28 cellular contexts compared by ENCODE assay signal in genomic region chr2:196801986-196802385, GRCh38. TPM values are rescaled to one million over a fixed set of nuclear protein-coding genes. Genes with fewer than 3 reads are reported as not detected.
DNase-seq lines count a peak whose midpoint lies in the region; ATAC-seq and TF ChIP-seq lines count a peak whose summit lies in the region.
"Had no signal": no experiment of that assay in that cellular context is flagged by ENCODE, and none has a peak within 500 bp of the region (broad histone marks: within the 10 kb centered on the region; RNA-seq: fewer than 3 reads in every experiment).

No MANE protein-coding gene starts in this region.

- peaks cover 8% of the 10 kb centered on the region for H3K36me3 Mint-ChIP-seq in activated CD4-positive, alpha-beta T cell treated with anti-CD3 and anti-CD28 coated beads for 36 hours (ENCODE audit: low read depth)
- peaks cover 7% of the 10 kb centered on the region for H3K36me3 Mint-ChIP-seq in type B pancreatic cell
- H3K36me3 Mint-ChIP-seq in T-cell: peaks cover 4% of the 10 kb centered on the region
- H3K36me3 Mint-ChIP-seq in activated naive CD4-positive, alpha-beta T cell treated with anti-CD3 and anti-CD28 coated beads, Interleukin-2, amount 10 ng/mL, durations not matched to agents 7 days and 5 days: peaks cover 9% of the 10 kb centered on the region
- peaks cover 11% of the 10 kb centered on the region for H3K36me3 Mint-ChIP-seq in activated T-helper 2 cell treated with anti-CD3 and anti-CD28 coated beads, Interferon-gamma antibody, Interleukin-2, Interleukin-4, amounts not matched to agents 10 μg/mL and 5 μg/mL and 100 μg/mL, durations not matched to agents 14 hours and 24 hours and 36 hours (ENCODE audit: low read depth)

- peaks cover 29% of the 10 kb centered on the region for H3K4me1 Mint-ChIP-seq in activated CD4-positive, alpha-beta T cell treated with anti-CD3 and anti-CD28 coated beads for 36 hours
- H3K4me1 Mint-ChIP-seq in type B pancreatic cell (ENCODE audit: unreplicated experiment): peaks cover 12% of the 10 kb centered on the region
- H3K4me1 Mint-ChIP-seq in T-cell: peaks cover 19 to 24% (median 23%) of the 10 kb centered on the region in 3 donors
- peaks cover 26% of the 10 kb centered on the region for H3K4me1 Mint-ChIP-seq in activated naive CD4-positive, alpha-beta T cell treated with anti-CD3 and anti-CD28 coated beads, Interleukin-2, amount 10 ng/mL, durations not matched to agents 7 days and 5 days
- peaks cover 19% of the 10 kb centered on the region for H3K4me1 Mint-ChIP-seq in activated T-helper 2 cell treated with anti-CD3 and anti-CD28 coated beads, Interferon-gamma antibody, Interleukin-2, Interleukin-4, amounts not matched to agents 10 μg/mL and 5 μg/mL and 100 μg/mL, durations not matched to agents 14 hours and 24 hours and 36 hours (ENCODE audit: low read depth)

- CTCF ChIA-PET in activated CD4-positive, alpha-beta T cell treated with anti-CD3 and anti-CD28 coated beads for 36 hours (lab: Charles Lee): interaction anchor here (0.8 to 0.9 kb wide), 2 partner anchors 19 to 465 kb away, joined by 3 to 5 read pairs; no protein-coding TSS in a partner anchor
- CTCF ChIA-PET in T-cell (lab: Charles Lee): no interaction called here
- CTCF ChIA-PET in activated naive CD4-positive, alpha-beta T cell treated with anti-CD3 and anti-CD28 coated beads, Interleukin-2, amount 10 ng/mL, durations not matched to agents 7 days and 5 days (lab: Charles Lee): no interaction called here

- TF ChIP-seq CTCF in type B pancreatic cell (conservative IDR thresholded peaks at IDR 0.05): no peak

- no peaks in the 10 kb centered on the region for H3K9me3 Mint-ChIP-seq in activated CD4-positive, alpha-beta T cell treated with anti-CD3 and anti-CD28 coated beads for 36 hours (ENCODE audit: low read depth)
- H3K9me3 Mint-ChIP-seq in type B pancreatic cell (no peaks in the 10 kb centered on the region), T-cell (no peaks in the 10 kb centered on the region)
- H3K9me3 Mint-ChIP-seq in activated naive CD4-positive, alpha-beta T cell treated with anti-CD3 and anti-CD28 coated beads, Interleukin-2, amount 10 ng/mL, durations not matched to agents 7 days and 5 days: no peaks in the 10 kb centered on the region
- H3K9me3 Mint-ChIP-seq in activated T-helper 2 cell treated with anti-CD3 and anti-CD28 coated beads, Interferon-gamma antibody, Interleukin-2, Interleukin-4, amounts not matched to agents 10 μg/mL and 5 μg/mL and 100 μg/mL, durations not matched to agents 14 hours and 24 hours and 36 hours: peaks cover 5% of the 10 kb centered on the region
- H3K9me3 Mint-ChIP-seq: activated CD4-positive, alpha-beta memory T cell treated with anti-CD3 and anti-CD28 coated beads for 36 hours; activated naive CD4-positive, alpha-beta T cell treated with anti-CD3 and anti-CD28 coated beads, Interleukin-2, amount 50 U/mL, for 24 hours; CD8-positive, alpha-beta memory T cell; naive thymus-derived CD8-positive, alpha-beta T cell had no signal

- POLR2A ChIA-PET in activated CD4-positive, alpha-beta T cell treated with anti-CD3 and anti-CD28 coated beads for 36 hours (lab: Charles Lee): interaction anchor here (1.0 kb wide), 1 partner anchor 126 kb away, joined by 3 read pairs; no protein-coding TSS in a partner anchor
- POLR2A ChIA-PET in T-cell (lab: Charles Lee): no interaction called here

- DNase-seq in activated CD4-positive, alpha-beta T cell treated with anti-CD3 and anti-CD28 coated beads for 36 hours: no peak
- no peak for DNase-seq in activated CD4-positive, alpha-beta T cell treated with anti-CD3 and anti-CD28 coated beads, Interleukin-2, amount 50 U/mL, for 48 hours
- DNase-seq in astrocyte of the hippocampus (ENCODE audit: low read depth, low spot score) (peak; percentile 35), fibroblast of peridontal ligament (ENCODE audit: extremely low read depth) (peak; percentile 48), type B pancreatic cell (ENCODE audit: extremely low spot score, unreplicated experiment) (no peak), T-cell (no peak)
- no peak for DNase-seq in activated naive CD4-positive, alpha-beta T cell treated with anti-CD3 and anti-CD28 coated beads, Interleukin-2, amount 10 ng/mL, durations not matched to agents 7 days and 5 days
- no peak for DNase-seq in activated T-helper 2 cell treated with anti-CD3 and anti-CD28 coated beads, Interferon-gamma antibody, Interleukin-2, Interleukin-4, amounts not matched to agents 10 μg/mL and 5 μg/mL and 100 μg/mL, durations not matched to agents 14 hours and 24 hours and 36 hours (ENCODE audit: low spot score)
- DNase-seq: activated CD4-positive, alpha-beta memory T cell treated with anti-CD3 and anti-CD28 coated beads for 36 hours; activated CD8-positive, alpha-beta memory T cell treated with anti-CD3 and anti-CD28 coated beads, Interleukin-2, amount 50 U/mL, for 4 hours; CD8-positive, alpha-beta memory T cell; DMS153; effector CD4-positive, alpha-beta T cell; esophagus squamous epithelium; GDM1; islet precursor cell; midbrain; naive thymus-derived CD8-positive, alpha-beta T cell; NCI-H1092; NCI-H187 treated with DMSO at 0.1 percent for 48 hours; NCI-H2227 treated with DMSO at 0.1 percent for 48 hours; SJCRH30; stimulated activated naive CD8-positive, alpha-beta T cell treated with anti-CD3 and anti-CD28 coated beads, Interleukin-15, amount 100 ng/mL, for 72 hours; tibial artery had no signal

- H3K4me3 Mint-ChIP-seq in activated CD4-positive, alpha-beta T cell treated with anti-CD3 and anti-CD28 coated beads for 36 hours: no peak overlapping the region
- H3K4me3 Mint-ChIP-seq in type B pancreatic cell (no peak overlapping the region), T-cell (no peak overlapping the region)
- no peak overlapping the region for H3K4me3 Mint-ChIP-seq in activated naive CD4-positive, alpha-beta T cell treated with anti-CD3 and anti-CD28 coated beads, Interleukin-2, amount 10 ng/mL, durations not matched to agents 7 days and 5 days
- H3K4me3 Mint-ChIP-seq in activated T-helper 2 cell treated with anti-CD3 and anti-CD28 coated beads, Interferon-gamma antibody, Interleukin-2, Interleukin-4, amounts not matched to agents 10 μg/mL and 5 μg/mL and 100 μg/mL, durations not matched to agents 14 hours and 24 hours and 36 hours (ENCODE audit: low read depth): no peak overlapping the region
- H3K4me3 Mint-ChIP-seq: activated CD4-positive, alpha-beta memory T cell treated with anti-CD3 and anti-CD28 coated beads for 36 hours; activated naive CD4-positive, alpha-beta T cell treated with anti-CD3 and anti-CD28 coated beads, Interleukin-2, amount 50 U/mL, for 24 hours; naive thymus-derived CD8-positive, alpha-beta T cell; stimulated activated naive CD8-positive, alpha-beta T cell treated with anti-CD3 and anti-CD28 coated beads, Interleukin-15, amount 100 ng/mL, for 72 hours had no signal

- intact Hi-C loops in activated CD4-positive, alpha-beta T cell treated with anti-CD3 and anti-CD28 coated beads for 36 hours (cut with DNase I, micrococcal nuclease): loop anchor here in 1 of 2 experiments (2.0 kb wide), 1 partner anchor 19 kb away; no protein-coding TSS in a partner anchor
- intact Hi-C loops in activated T-helper 2 cell treated with anti-CD3 and anti-CD28 coated beads, Interferon-gamma antibody, Interleukin-2, Interleukin-4, amounts not matched to agents 10 μg/mL and 5 μg/mL and 100 μg/mL, durations not matched to agents 14 hours and 24 hours and 36 hours (cut with micrococcal nuclease): loop anchor here (5.0 kb wide), 1 partner anchor 165 kb away; the partner anchor contains the start of gene CCDC150

- peak overlapping the region; percentile 51 for H3K27ac Mint-ChIP-seq in activated CD4-positive, alpha-beta T cell treated with anti-CD3 and anti-CD28 coated beads for 36 hours
- H3K27ac Mint-ChIP-seq in type B pancreatic cell (peak overlapping the region; percentile 42), T-cell (no peak overlapping the region)
- no peak overlapping the region for H3K27ac Mint-ChIP-seq in activated naive CD4-positive, alpha-beta T cell treated with anti-CD3 and anti-CD28 coated beads, Interleukin-2, amount 10 ng/mL, durations not matched to agents 7 days and 5 days
- H3K27ac Mint-ChIP-seq in activated T-helper 2 cell treated with anti-CD3 and anti-CD28 coated beads, Interferon-gamma antibody, Interleukin-2, Interleukin-4, amounts not matched to agents 10 μg/mL and 5 μg/mL and 100 μg/mL, durations not matched to agents 14 hours and 24 hours and 36 hours: no peak overlapping the region
- H3K27ac Mint-ChIP-seq: activated CD4-positive, alpha-beta memory T cell treated with anti-CD3 and anti-CD28 coated beads for 36 hours; CD8-positive, alpha-beta memory T cell; IgD-negative memory B cell; naive thymus-derived CD8-positive, alpha-beta T cell; stimulated activated naive CD8-positive, alpha-beta T cell treated with anti-CD3 and anti-CD28 coated beads, Interleukin-15, amount 100 ng/mL, for 72 hours had no signal

- no peak for ATAC-seq in activated CD4-positive, alpha-beta T cell treated with anti-CD3 and anti-CD28 coated beads for 36 hours
- no peak for ATAC-seq in T-cell (replicated peaks in 1 of 4)
- ATAC-seq: naive thymus-derived CD8-positive, alpha-beta T cell; stimulated activated naive CD8-positive, alpha-beta T cell treated with anti-CD3 and anti-CD28 coated beads, Interleukin-15, amount 100 ng/mL, for 72 hours had no signal

- peaks cover 6% of the 10 kb centered on the region for H3K27me3 Mint-ChIP-seq in activated CD4-positive, alpha-beta T cell treated with anti-CD3 and anti-CD28 coated beads for 36 hours
- H3K27me3 Mint-ChIP-seq in type B pancreatic cell: peaks cover 12% of the 10 kb centered on the region
- H3K27me3 Mint-ChIP-seq in T-cell: peaks cover 10 to 11% of the 10 kb centered on the region in 2 donors
- H3K27me3 Mint-ChIP-seq in activated naive CD4-positive, alpha-beta T cell treated with anti-CD3 and anti-CD28 coated beads, Interleukin-2, amount 10 ng/mL, durations not matched to agents 7 days and 5 days: peaks cover 7% of the 10 kb centered on the region
- H3K27me3 Mint-ChIP-seq in activated T-helper 2 cell treated with anti-CD3 and anti-CD28 coated beads, Interferon-gamma antibody, Interleukin-2, Interleukin-4, amounts not matched to agents 10 μg/mL and 5 μg/mL and 100 μg/mL, durations not matched to agents 14 hours and 24 hours and 36 hours (ENCODE audit: low read depth): no peaks in the 10 kb centered on the region
- H3K27me3 Mint-ChIP-seq: stimulated activated naive CD8-positive, alpha-beta T cell treated with anti-CD3 and anti-CD28 coated beads, Interleukin-15, amount 100 ng/mL, for 72 hours had no signal

RNA-seq across cellular contexts. Expression of gene GTF3C3, which starts 2.5 kb away (rescaled TPM):
- total RNA-seq in activated CD4-positive, alpha-beta T cell treated with anti-CD3 and anti-CD28 coated beads for 36 hours: 10 to 100 TPM; 55.4 to 83.5 TPM
- total RNA-seq in type B pancreatic cell (ENCODE audit: low replicate concordance) (45.7 and 54.3 TPM in 2 replicates), T-cell (10 to 100 TPM; 29.8 to 40.4 (median 33.9) TPM)
- total RNA-seq in activated T-helper 2 cell treated with anti-CD3 and anti-CD28 coated beads, Interferon-gamma antibody, Interleukin-2, Interleukin-4, amounts not matched to agents 10 μg/mL and 5 μg/mL and 100 μg/mL, durations not matched to agents 14 hours and 24 hours and 36 hours: 65.8 and 68.2 TPM in 2 replicates

RNA-seq across cellular contexts. Expression of gene C2orf66, which starts 7.2 kb away (rescaled TPM):
- under 1 TPM; 0.09 to 0.25 TPM for total RNA-seq in activated CD4-positive, alpha-beta T cell treated with anti-CD3 and anti-CD28 coated beads for 36 hours
- total RNA-seq in type B pancreatic cell (ENCODE audit: low replicate concordance) (0.29 TPM in 1 of 2 replicates, not detected in the other), T-cell (not detected)
- total RNA-seq in activated T-helper 2 cell treated with anti-CD3 and anti-CD28 coated beads, Interferon-gamma antibody, Interleukin-2, Interleukin-4, amounts not matched to agents 10 μg/mL and 5 μg/mL and 100 μg/mL, durations not matched to agents 14 hours and 24 hours and 36 hours: 0.25 TPM in 2 replicates
- total RNA-seq: A172; activated CD4-positive, alpha-beta memory T cell treated with anti-CD3 and anti-CD28 coated beads for 36 hours; CD8-positive, alpha-beta memory T cell; naive thymus-derived CD8-positive, alpha-beta T cell; skeletal muscle tissue had no signal

Comparison
In these comparisons a context has a peak if more than half of its experiments do, and no peak if none do; other contexts are left out.
1. DNase-seq: peak in astrocyte of the hippocampus (single experiment) and fibroblast of peridontal ligament (single experiment); none in activated CD4-positive, alpha-beta T cell treated with anti-CD3 and anti-CD28 coated beads for 36 hours (single experiment), activated CD4-positive, alpha-beta T cell treated with anti-CD3 and anti-CD28 coated beads, Interleukin-2, amount 50 U/mL, for 48 hours (0 of 2), type B pancreatic cell (single experiment), T-cell (0 of 34), activated naive CD4-positive, alpha-beta T cell treated with anti-CD3 and anti-CD28 coated beads, Interleukin-2, amount 10 ng/mL, durations not matched to agents 7 days and 5 days (single experiment) and activated T-helper 2 cell treated with anti-CD3 and anti-CD28 coated beads, Interferon-gamma antibody, Interleukin-2, Interleukin-4, amounts not matched to agents 10 μg/mL and 5 μg/mL and 100 μg/mL, durations not matched to agents 14 hours and 24 hours and 36 hours (single experiment).
2. H3K27ac Mint-ChIP-seq: peak in activated CD4-positive, alpha-beta T cell treated with anti-CD3 and anti-CD28 coated beads for 36 hours (single experiment) and type B pancreatic cell (single experiment); none in T-cell (0 of 2), activated naive CD4-positive, alpha-beta T cell treated with anti-CD3 and anti-CD28 coated beads, Interleukin-2, amount 10 ng/mL, durations not matched to agents 7 days and 5 days (single experiment) and activated T-helper 2 cell treated with anti-CD3 and anti-CD28 coated beads, Interferon-gamma antibody, Interleukin-2, Interleukin-4, amounts not matched to agents 10 μg/mL and 5 μg/mL and 100 μg/mL, durations not matched to agents 14 hours and 24 hours and 36 hours (single experiment).